Comparison of ENCODE assay signal across 8 cellular contexts in genomic region chr4:1008840-1009646, GRCh38. TPM values are rescaled to one million over a fixed set of nuclear protein-coding genes. Genes with fewer than 3 reads are reported as not detected.
DNase-seq lines count a peak whose midpoint lies in the region; ATAC-seq, FAIRE-seq and TF ChIP-seq lines count a peak whose summit lies in the region.

No MANE protein-coding gene starts in this region.

- H3K9me3 ChIP-seq in H1 (ENCODE audit: insufficient read depth in 2 of 2, low read depth in 1 of 2, low read length in 1 of 2) (no peaks in the 10 kb centered on the region), neural cell (ENCODE audit: low read length) (no peaks in the 10 kb centered on the region)

- H3K4me2 ChIP-seq in H1 (ENCODE audit: insufficient read depth in 1 of 2, low read depth in 2 of 2, low read length in 2 of 2) (peak overlapping the region; percentile 94 to 99), neural cell (ENCODE audit: low read length) (no peak overlapping the region)

- no peak overlapping the region for H2AK5ac ChIP-seq in H1 (ENCODE audit: low read depth, low read length)

- no peak overlapping the region for H3K14ac ChIP-seq in H1 (ENCODE audit: insufficient read length)

- no peak overlapping the region for H4K5ac ChIP-seq in H1 (ENCODE audit: insufficient read length, low read depth, low read length)

- H2BK5ac ChIP-seq in H1 (ENCODE audit: low read depth, low read length) = no peak overlapping the region

- H4K20me1 ChIP-seq in H1 (replicated peaks in 1 of 2; ENCODE audit: control insufficient read depth in 1 of 2, insufficient read depth in 2 of 2, low read length in 2 of 2) (peaks cover 3 to 17% of the 10 kb centered on the region in 2 experiments), neural cell (ENCODE audit: insufficient read depth) (no peaks in the 10 kb centered on the region)

- H3K23me2 ChIP-seq in H1 (ENCODE audit: low read depth, low read length) = peaks cover 18% of the 10 kb centered on the region; the same call in 1 of the 2 replicates

- TF ChIP-seq POLR2A in H1 (IDR thresholded peaks at IDR 0.05; ENCODE audit: control extremely low read depth in 1 of 2, low read depth in 2 of 2, low read length in 2 of 2) = no peak

- H2BK15ac ChIP-seq in H1 (ENCODE audit: low read length) = no peak overlapping the region

- H3K18ac ChIP-seq in H1 (ENCODE audit: extremely low read depth, low read length) = no peak overlapping the region; the same call in 1 of the 2 replicates

- TF ChIP-seq RAD21 in H1 (IDR thresholded peaks at IDR 0.05 in 1 of 2, conservative IDR thresholded peaks at IDR 0.05 in 1 of 2; ENCODE audit: low read depth in 2 of 2, low read length in 2 of 2) = no peak
- TF ChIP-seq RAD21 in neural cell (conservative IDR thresholded peaks at IDR 0.05) = no peak

- H3K23ac ChIP-seq in H1 (ENCODE audit: insufficient read length) = no peak overlapping the region

- H3K56ac ChIP-seq in H1 (replicated peaks; ENCODE audit: insufficient read length, low read depth, low read length) = no peak overlapping the region

- 10% methylated on average over 35 of the region's 46 CpGs; no CpG with 5 or more reads in 1 of the 2 experiments for WGBS in H1 (ENCODE audit: extremely low coverage in 1 of 2, insufficient coverage in 1 of 2, insufficient read length in 1 of 2, insufficient replicate concordance in 2 of 2, low coverage in 1 of 2, low lambda C conversion rate in 2 of 2, missing lambda C conversion rate in 1 of 2), 2 experiments

- no peak overlapping the region for H2BK12ac ChIP-seq in H1 (ENCODE audit: low read depth, low read length)

- H3K79me2 ChIP-seq in H1 (ENCODE audit: control insufficient read depth in 1 of 2, insufficient read depth in 2 of 2, low read length in 2 of 2) = no peaks in the 10 kb centered on the region
- no peaks in the 10 kb centered on the region for H3K79me2 ChIP-seq in neural cell (replicated peaks; ENCODE audit: insufficient read depth, low read length)

- H3K9ac ChIP-seq in H1 (replicated peaks in 1 of 4; ENCODE audit: extremely low read depth in 1 of 4, low read depth in 3 of 4, low read length in 3 of 4) (no peak overlapping the region), neural cell (ENCODE audit: low read length) (peak overlapping the region; percentile 47)

- ATAC-seq in HG02571 (IDR thresholded peaks at IDR 0.05; ENCODE audit: unreplicated experiment) = peak; percentile 4

- H2BK20ac ChIP-seq in H1 (ENCODE audit: low read length) = no peak overlapping the region

- peak overlapping the region; percentile 66 for H3K4me3 ChIP-seq in BJ (ENCODE audit: low read depth, low read length)
- peak overlapping the region; percentile 38 to 68 (median 44) for H3K4me3 ChIP-seq in H1 (ENCODE audit: extremely low read depth in 1 of 4, insufficient read depth in 2 of 4, low read depth in 3 of 4, low read length in 4 of 4)
- H3K4me3 ChIP-seq in neural cell (ENCODE audit: low read length) = peak overlapping the region; percentile 66

- CTCF ChIA-PET in BJ (lab: Yijun Ruan, JAX) (interaction anchor here (1.0 kb wide), 1 partner anchor 12 kb away, joined by 3 read pairs; no protein-coding TSS in a partner anchor), H1 (lab: Charles Lee; ENCODE audit: partially characterized antibody) (interaction anchor here (1.0 kb wide), 1 partner anchor 47 kb away, joined by 3 read pairs; no protein-coding TSS in a partner anchor)

- no peak overlapping the region for H2BK120ac ChIP-seq in H1 (replicated peaks; ENCODE audit: low read depth, low read length)

- POLR2A ChIA-PET in BJ (lab: Charles Lee) = no interaction called here
- POLR2A ChIA-PET in H1 (lab: Charles Lee; ENCODE audit: partially characterized antibody) = no interaction called here

- peaks cover 0 to 14% (median 10%) of the 10 kb centered on the region in 4 experiments; a peak in 6 of 7 replicates for H3K4me1 ChIP-seq in H1 (replicated peaks in 1 of 4; ENCODE audit: control insufficient read depth in 3 of 4, insufficient read depth in 4 of 4, low read length in 3 of 4)

- H2AFZ ChIP-seq in H1 (ENCODE audit: low read length) (peak overlapping the region; percentile 63; the same call in 1 of the 2 replicates), neural cell (ENCODE audit: low read depth, low read length) (no peak overlapping the region)

- H3K27me3 ChIP-seq in BJ (ENCODE audit: control insufficient read depth, insufficient read depth, low read length) = peaks cover 10% of the 10 kb centered on the region
- peaks cover 26 to 68% (median 60%) of the 10 kb centered on the region in 4 experiments for H3K27me3 ChIP-seq in H1 (replicated peaks in 1 of 4; ENCODE audit: control insufficient read depth in 3 of 4, extremely low read depth in 1 of 4, insufficient read depth in 3 of 4, low read length in 3 of 4)
- H3K27me3 ChIP-seq in neural cell (ENCODE audit: insufficient read depth, low read depth, low read length) = peaks cover 49% of the 10 kb centered on the region

- DNase-seq in BJ (ENCODE audit: low read depth) (no peak), H1 (ENCODE audit: low read depth in 1 of 2, low spot score in 2 of 2) (no peak), islet precursor cell (no peak), kidney glomerular epithelial cell (lab: John Stamatoyannopoulos, UW) (no peak), DMS153 treated with DMSO at 0.1 percent for 48 hours (lab: John Stamatoyannopoulos, UW; ENCODE audit: unreplicated experiment) (no peak)
- DNase-seq in activated CD4-positive, alpha-beta T cell treated with anti-CD3 and anti-CD28 coated beads for 1 hour = peak; percentile 26

- H3K9me2 ChIP-seq in neural cell (ENCODE audit: insufficient read depth, low read length) = no peaks in the 10 kb centered on the region

- H3F3A ChIP-seq in neural cell (ENCODE audit: insufficient read depth, low read length, poor library complexity, severe bottlenecking) = no peaks in the 10 kb centered on the region

- no peak overlapping the region for H3K4ac ChIP-seq in H1 (replicated peaks; ENCODE audit: insufficient read length, low read depth, low read length)

- H3K27ac ChIP-seq in H1 (ENCODE audit: low read depth, low read length) (no peak overlapping the region), neural cell (ENCODE audit: low read length) (no peak overlapping the region)

- no peak overlapping the region for H4K8ac ChIP-seq in H1 (ENCODE audit: extremely low read depth, insufficient read depth, low read length)

- no peak for TF ChIP-seq CTCF in BJ (IDR thresholded peaks at IDR 0.05; ENCODE audit: insufficient read depth, low read depth, low read length)
- TF ChIP-seq CTCF in H1 (IDR thresholded peaks at IDR 0.05; ENCODE audit: control extremely low read depth in 1 of 3, insufficient read depth in 1 of 3, low read depth in 1 of 3, low read length in 3 of 3) = no peak
- TF ChIP-seq CTCF in neural cell (IDR thresholded peaks at IDR 0.05; ENCODE audit: poor library complexity, severe bottlenecking) = no peak

- H4K91ac ChIP-seq in H1 (replicated peaks; ENCODE audit: insufficient read length, low read length) = no peak overlapping the region

- FAIRE-seq in H1 (lab: Jason Lieb, UNC) = no peak

- H3K79me1 ChIP-seq in H1 (ENCODE audit: low read depth, low read length) = no peaks in the 10 kb centered on the region

- H3K36me3 ChIP-seq in BJ (ENCODE audit: control insufficient read depth, insufficient read depth, low read length) (no peaks in the 10 kb centered on the region), H1 (ENCODE audit: control insufficient read depth in 2 of 4, insufficient read depth in 4 of 4, low read length in 3 of 4) (no peaks in the 10 kb centered on the region), neural cell (ENCODE audit: insufficient read depth, low read length) (no peaks in the 10 kb centered on the region)

- TF ChIP-seq EP300 in H1 (IDR thresholded peaks at IDR 0.05; ENCODE audit: borderline replicate concordance in 1 of 2, low read depth in 2 of 2, low read length in 2 of 2) = no peak
- TF ChIP-seq EP300 in neural cell (conservative IDR thresholded peaks at IDR 0.05; ENCODE audit: poor library complexity, severe bottlenecking) = no peak

RNA-seq across cellular contexts. Expression of gene FGFRL1, which starts 2.4 kb away (rescaled TPM):
- polyA plus RNA-seq in BJ (2011; rRNA removed) = 9.1 and 21.2 TPM in 2 replicates
- polyA minus RNA-seq in BJ (2011; rRNA and poly(A)+ RNA removed) = 56.3 and 82.1 TPM in 2 replicates
- 18.8 and 18.9 TPM in 2 replicates for total RNA-seq in H1 (2021; fragmentation: NEBNext Ultra II Directional; extraction: Animal tissue kit (Norgen Biotek cat#: 25700))
- 34.6 and 38.9 TPM in 2 replicates for polyA plus RNA-seq in H1 (2011; rRNA removed)
- 27.7 TPM for polyA plus RNA-seq in H1 (2011; cell fraction: cytosol; rRNA removed)
- 30.1 TPM for polyA plus RNA-seq in H1 (2011; cell fraction: nucleus; rRNA removed)
- polyA plus RNA-seq in H1 (2012, experiment 1 of 2) = 12.6 to 21.8 TPM (median 19.7 TPM) in 4 replicates
- polyA plus RNA-seq in H1 (2012, experiment 2 of 2) = 15.6 TPM
- 21.1 TPM for polyA plus RNA-seq in H1 (2013, experiment 1 of 2)
- polyA plus RNA-seq in H1 (2013, experiment 2 of 2) = 22.9 TPM
- polyA minus RNA-seq in H1 (2011; rRNA and poly(A)+ RNA removed) = 72.8 and 101 TPM in 2 replicates
- polyA minus RNA-seq in H1 (2011; cell fraction: cytosol; rRNA and poly(A)+ RNA removed) = 20.7 TPM
- polyA minus RNA-seq in H1 (2011; cell fraction: nucleus; rRNA and poly(A)+ RNA removed) = 22.0 TPM
- polyA plus RNA-seq in neural cell = 0.97 and 3.3 TPM in 2 replicates
- polyA minus RNA-seq in neural cell = 0.46 and 0.73 TPM in 2 replicates

RNA-seq across cellular contexts. Expression of gene SLC26A1, which starts 15.8 kb away (rescaled TPM):
- polyA plus RNA-seq in BJ (2011; rRNA removed) (0.09 TPM in 1 of 2 replicates, not detected in the other), H1 (2011; rRNA removed) (0.11 and 0.14 TPM in 2 replicates), neural cell (0.12 and 1.1 TPM in 2 replicates)
- 0.24 TPM in 1 of 2 replicates, not detected in the other for polyA minus RNA-seq in BJ (2011; rRNA and poly(A)+ RNA removed)
- not detected in 2 replicates for total RNA-seq in H1 (2021; fragmentation: NEBNext Ultra II Directional; extraction: Animal tissue kit (Norgen Biotek cat#: 25700))
- polyA plus RNA-seq in H1 (2011; cell fraction: cytosol; rRNA removed) = 0.10 TPM
- polyA plus RNA-seq in H1 (2011; cell fraction: nucleus; rRNA removed) = 0.57 TPM
- polyA plus RNA-seq in H1 (2012, experiment 1 of 2) = 0.20 to 0.67 TPM (median 0.33 TPM) in 4 replicates
- polyA plus RNA-seq in H1 (2012, experiment 2 of 2) = 0.08 TPM
- 0.14 TPM for polyA plus RNA-seq in H1 (2013, experiment 1 of 2)
- 0.06 TPM for polyA plus RNA-seq in H1 (2013, experiment 2 of 2)
- polyA minus RNA-seq in H1 (2011; rRNA and poly(A)+ RNA removed) = 0.07 and 0.09 TPM in 2 replicates
- not detected for polyA minus RNA-seq in H1 (2011; cell fraction: cytosol; rRNA and poly(A)+ RNA removed)
- polyA minus RNA-seq in H1 (2011; cell fraction: nucleus; rRNA and poly(A)+ RNA removed) = 0.20 TPM
- 0.49 and 0.69 TPM in 2 replicates for polyA minus RNA-seq in neural cell

RNA-seq across cellular contexts. Expression of gene IDUA, which starts 22.2 kb away (rescaled TPM):
- 7.5 and 13.2 TPM in 2 replicates for polyA plus RNA-seq in BJ (2011; rRNA removed)
- 3.5 and 5.6 TPM in 2 replicates for polyA minus RNA-seq in BJ (2011; rRNA and poly(A)+ RNA removed)
- 4.8 and 6.5 TPM in 2 replicates for total RNA-seq in H1 (2021; fragmentation: NEBNext Ultra II Directional; extraction: Animal tissue kit (Norgen Biotek cat#: 25700))
- 2.8 and 5.8 TPM in 2 replicates for polyA plus RNA-seq in H1 (2011; rRNA removed)
- 3.5 TPM for polyA plus RNA-seq in H1 (2011; cell fraction: cytosol; rRNA removed)
- polyA plus RNA-seq in H1 (2011; cell fraction: nucleus; rRNA removed) = 30.1 TPM
- polyA plus RNA-seq in H1 (2012, experiment 1 of 2) = 1.3 to 4.4 TPM (median 2.7 TPM) in 4 replicates
- polyA plus RNA-seq in H1 (2012, experiment 2 of 2) = 1.2 TPM
- 2.0 TPM for polyA plus RNA-seq in H1 (2013, experiment 1 of 2)
- 2.1 TPM for polyA plus RNA-seq in H1 (2013, experiment 2 of 2)
- polyA minus RNA-seq in H1 (2011; rRNA and poly(A)+ RNA removed) = 0.93 and 1.1 TPM in 2 replicates
- polyA minus RNA-seq in H1 (2011; cell fraction: cytosol; rRNA and poly(A)+ RNA removed) = 2.7 TPM
- 8.1 TPM for polyA minus RNA-seq in H1 (2011; cell fraction: nucleus; rRNA and poly(A)+ RNA removed)
- polyA plus RNA-seq in neural cell = 11.8 and 12.7 TPM in 2 replicates
- 12.4 and 13.1 TPM in 2 replicates for polyA minus RNA-seq in neural cell

RNA-seq across cellular contexts. Expression of gene DGKQ, which starts 35.7 kb away (rescaled TPM):
- polyA plus RNA-seq in BJ (2011; rRNA removed) (3.7 and 6.5 TPM in 2 replicates), H1 (2011; rRNA removed) (7.3 and 14.5 TPM in 2 replicates), neural cell (32.4 and 46.0 TPM in 2 replicates)
- 3.8 and 4.3 TPM in 2 replicates for polyA minus RNA-seq in BJ (2011; rRNA and poly(A)+ RNA removed)
- 9.3 and 9.7 TPM in 2 replicates for total RNA-seq in H1 (2021; fragmentation: NEBNext Ultra II Directional; extraction: Animal tissue kit (Norgen Biotek cat#: 25700))
- polyA plus RNA-seq in H1 (2011; cell fraction: cytosol; rRNA removed) = 11.1 TPM
- 97.1 TPM for polyA plus RNA-seq in H1 (2011; cell fraction: nucleus; rRNA removed)
- polyA plus RNA-seq in H1 (2012, experiment 1 of 2) = 6.3 to 10.5 TPM (median 9.8 TPM) in 4 replicates
- polyA plus RNA-seq in H1 (2012, experiment 2 of 2) = 5.8 TPM
- 5.9 TPM for polyA plus RNA-seq in H1 (2013, experiment 1 of 2)
- 5.2 TPM for polyA plus RNA-seq in H1 (2013, experiment 2 of 2)
- 3.4 and 6.0 TPM in 2 replicates for polyA minus RNA-seq in H1 (2011; rRNA and poly(A)+ RNA removed)
- 10.1 TPM for polyA minus RNA-seq in H1 (2011; cell fraction: cytosol; rRNA and poly(A)+ RNA removed)
- 13.6 TPM for polyA minus RNA-seq in H1 (2011; cell fraction: nucleus; rRNA and poly(A)+ RNA removed)
- 18.9 and 20.5 TPM in 2 replicates for polyA minus RNA-seq in neural cell
